Comparison of ENCODE assay signal across 15 cellular contexts in genomic region chr5:98631311-98632054, GRCh38.
DNase-seq lines count a peak whose midpoint lies in the region; ATAC-seq and TF ChIP-seq lines count a peak whose summit lies in the region.
"Had no signal": no experiment of that assay in that cellular context is flagged by ENCODE, and none has a peak within 500 bp of the region (broad histone marks: within the 10 kb centered on the region; RNA-seq: fewer than 3 reads in every experiment).

No MANE protein-coding gene starts in this region.

- H3K36me3 ChIP-seq in MG63 (no peaks in the 10 kb centered on the region), HAP-1 (replicated peaks) (no peaks in the 10 kb centered on the region)
- H3K36me3 ChIP-seq: BE2C had no signal

- H3K9me3 ChIP-seq in MG63 (peaks cover 10% of the 10 kb centered on the region), HAP-1 (0 out of 2 replicates have a peak, but pooled peaks cover 2% of the 10 kb centered on the region)
- H3K9me3 ChIP-seq: BE2C had no signal

- no peak for ATAC-seq in GM19324 (IDR thresholded peaks at IDR 0.05; ENCODE audit: low FRiP score, unreplicated experiment)

- H3K4me3 ChIP-seq in MG63 (no peak overlapping the region), choroid plexus epithelial cell (ENCODE audit: low read depth, low read length) (no peak overlapping the region), HAP-1 (no peak overlapping the region)

- H3K27me3 ChIP-seq in MG63 (no peaks in the 10 kb centered on the region), HAP-1 (ENCODE audit: low read depth) (peaks cover 4% of the 10 kb centered on the region; the same call in 1 of the 2 replicates)
- H3K27me3 ChIP-seq: BE2C had no signal

- in situ Hi-C loops in HAP-1 (cut with MboI; ENCODE audit: low sequenced_read_pairs), result no loop called here

- DNase-seq in AG20443 (ENCODE audit: low spot score) (peak; percentile 48), MG63 (peak; percentile 21), choroid plexus epithelial cell (ENCODE audit: low read depth) (peak; percentile 69), myocyte (ENCODE audit: low read depth) (peak; percentile 20), SKM-1 treated with dmso at 0.1 percent for 144 hours (lab: John Stamatoyannopoulos, UW; ENCODE audit: unreplicated experiment) (no peak), anterior cingulate cortex (lab: John Stamatoyannopoulos, UW) (no peak), HAP-1 (ENCODE audit: low spot score in 2 of 2) (no peak)
- DNase-seq: activated naive CD4-positive, alpha-beta T cell treated with anti-CD3 and anti-CD28 coated beads, Interleukin-2, amount 50 U/mL, for 16 hours; BE2C; DMS79; erythroblast; NCI-H1105 treated with DMSO at 0.1 percent for 48 hours; occipital lobe; T-helper 1 cell had no signal

- H3K4me1 ChIP-seq in HAP-1, result peaks cover 25% of the 10 kb centered on the region
- H3K4me1 ChIP-seq: BE2C had no signal

- no peak for TF ChIP-seq CTCF in choroid plexus epithelial cell (conservative IDR thresholded peaks at IDR 0.05; ENCODE audit: low read depth, low read length)

Comparison
In these comparisons a context has a peak if more than half of its experiments do, and no peak if none do; other contexts are left out.
1. DNase-seq: peak in AG20443 (single experiment), MG63 (single experiment), choroid plexus epithelial cell (single experiment) and myocyte (single experiment); none in SKM-1 treated with dmso at 0.1 percent for 144 hours (single experiment), anterior cingulate cortex (0 of 58) and HAP-1 (0 of 2).